In genomic region chr19:45645631-45646344, GRCh38 we compare ENCODE assay signal across 8 cellular contexts. TPM values are rescaled to one million over a fixed set of nuclear protein-coding genes. Genes with fewer than 3 reads are reported as not detected.
DNase-seq lines count a peak whose midpoint lies in the region; ATAC-seq and TF ChIP-seq lines count a peak whose summit lies in the region.

No MANE protein-coding gene starts in this region.

- H3K9me2 ChIP-seq in OCI-LY1 (ENCODE audit: low read depth, low read length), result no peaks in the 10 kb centered on the region

- TF ChIP-seq CTCF in GM10248 (IDR thresholded peaks at IDR 0.05; ENCODE audit: control extremely low read depth, extremely low read depth, low read depth, missing control alignments), result no peak
- no peak for TF ChIP-seq CTCF in OCI-LY1 (IDR thresholded peaks at IDR 0.05; ENCODE audit: low read length)

- 0 out of 2 replicates have a peak, but pooled peaks cover 3% of the 10 kb centered on the region for H3F3A ChIP-seq in OCI-LY1 (ENCODE audit: insufficient read depth, low read length)

- no peaks in the 10 kb centered on the region for H4K20me1 ChIP-seq in OCI-LY1 (ENCODE audit: insufficient read depth, low read length)

- H3K9me3 ChIP-seq in OCI-LY1 (ENCODE audit: low read length), result no peaks in the 10 kb centered on the region

- peaks cover 33% of the 10 kb centered on the region for H3K4me1 ChIP-seq in OCI-LY1 (ENCODE audit: insufficient read depth, low read length, severe bottlenecking)

- no peak for TF ChIP-seq POLR2A in erythroblast (IDR thresholded peaks at IDR 0.05; ENCODE audit: low read length)

- no peaks in the 10 kb centered on the region for H3K36me3 ChIP-seq in OCI-LY1 (ENCODE audit: insufficient read depth, low read length)

- H3K4me2 ChIP-seq in OCI-LY1 (ENCODE audit: low read length), result peak overlapping the region; percentile 70

- POLR2A ChIA-PET in GM10248 (lab: Yijun Ruan, JAX), result interaction anchor here (0.5 to 1.0 kb wide), 5 partner anchors 11 to 178 kb away, joined by 3 to 8 read pairs (median 4); partner anchors contain the start of gene FOSB

- no peak overlapping the region for H3K27ac ChIP-seq in OCI-LY1 (ENCODE audit: low read depth, low read length, poor library complexity, severe bottlenecking)

- CTCF ChIA-PET in GM10248 (lab: Yijun Ruan, JAX), result interaction anchor here (0.7 to 2.8 kb wide), 14 partner anchors 11 to 206 kb away, joined by 3 to 13 read pairs (median 3); partner anchors contain the start of gene SNRPD2

- ATAC-seq in HG03520 (IDR thresholded peaks at IDR 0.05; ENCODE audit: unreplicated experiment) (peak; percentile 26), GM21528 (IDR thresholded peaks at IDR 0.05; ENCODE audit: low FRiP score, unreplicated experiment) (no peak)

- peak overlapping the region; percentile 97; the same call in 1 of the 2 replicates for H2AFZ ChIP-seq in OCI-LY1 (ENCODE audit: low read length)

- DNase-seq in GM10248 (ENCODE audit: extremely low spot score), result peak; percentile 93
- peak; percentile 72 for DNase-seq in activated T-cell treated with anti-CD3 and anti-CD28 coated beads, Interleukin-2, amount 50 U/mL, for 1 hour
- DNase-seq in erythroblast (lab: John Stamatoyannopoulos, UW), result peak; percentile 71 to 82
- DNase-seq in mucosa of gallbladder (ENCODE audit: low spot score), result peak; percentile 85
- peak; percentile 57 to 65 for DNase-seq in stimulated activated CD8-positive, alpha-beta memory T cell treated with anti-CD3 and anti-CD28 coated beads, Interleukin-7, amount 100 ng/mL, for 4 hours (ENCODE audit: low read depth in 2 of 2)

- no peaks in the 10 kb centered on the region for H3K79me2 ChIP-seq in OCI-LY1 (ENCODE audit: insufficient read depth, low read length)

- H3K9ac ChIP-seq in OCI-LY1 (ENCODE audit: low read length), result peak overlapping the region; percentile 40; the same call in 1 of the 2 replicates

- no peaks in the 10 kb centered on the region for H3K27me3 ChIP-seq in OCI-LY1 (ENCODE audit: insufficient read depth, low read length)

- peak overlapping the region; percentile 65 for H3K4me3 ChIP-seq in OCI-LY1 (ENCODE audit: low read depth, low read length, poor library complexity, severe bottlenecking)

RNA-seq across cellular contexts. Expression of gene EML2, which starts 6.6 kb away (rescaled TPM):
- total RNA-seq in mucosa of gallbladder, result 68.4 TPM

RNA-seq across cellular contexts. Expression of gene GIPR, which starts 22.2 kb away (rescaled TPM):
- total RNA-seq in mucosa of gallbladder, result 10.3 TPM

RNA-seq across cellular contexts. Expression of gene GPR4, which starts 43.8 kb away (rescaled TPM):
- 2.2 TPM for total RNA-seq in mucosa of gallbladder

RNA-seq across cellular contexts. Expression of gene SNRPD2, which starts 46.0 kb away (rescaled TPM):
- 269 TPM for total RNA-seq in mucosa of gallbladder

RNA-seq across cellular contexts. Expression of gene QPCTL, which starts 46.7 kb away (rescaled TPM):
- total RNA-seq in mucosa of gallbladder, result 8.0 TPM
